In the genomic region with DNA sequence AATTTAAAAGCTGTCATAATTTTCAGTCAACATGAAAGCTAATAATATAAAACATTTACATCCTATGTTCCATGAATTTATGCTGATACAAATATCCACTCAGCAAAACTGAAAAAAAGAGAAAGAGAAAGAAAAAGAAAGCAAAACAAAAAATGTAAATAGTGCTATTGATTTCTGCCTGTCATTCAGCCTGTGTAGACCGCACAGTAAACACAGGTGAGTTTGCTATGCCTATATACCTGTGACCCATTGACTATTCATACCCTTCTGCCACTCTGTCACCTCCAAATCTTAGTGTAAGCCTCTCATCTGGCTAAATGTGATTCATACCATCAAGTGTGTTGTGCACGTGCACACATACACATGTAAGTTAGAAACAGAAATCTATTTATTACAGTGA, we compare ENCODE assay signal across 33 cellular contexts.
"Had no signal": no experiment of that assay in that cellular context is flagged by ENCODE, and none has a peak within 500 bp of the region (broad histone marks: within the 10 kb centered on the region; RNA-seq: fewer than 3 reads in every experiment).

No MANE protein-coding gene starts in this region.

- H3K4me3 Mint-ChIP-seq: activated CD4-positive, alpha-beta T cell treated with anti-CD3 and anti-CD28 coated beads, Interleukin-2, amount 10 ng/mL, durations not matched to agents 24 days and 14 days; activated CD8-positive, alpha-beta T cell treated with anti-CD3 and anti-CD28 coated beads, Interleukin-2, amount 10 ng/mL, durations not matched to agents 7 days and 5 days; activated naive CD4-positive, alpha-beta T cell treated with anti-CD3 and anti-CD28 coated beads, Interleukin-2, amount 50 U/mL, for 24 hours; activated naive CD8-positive, alpha-beta T cell treated with anti-CD3 and anti-CD28 coated beads, Interleukin-2, amount 10 ng/mL, durations not matched to agents 7 days and 5 days; activated T-cell treated with anti-CD3 and anti-CD28 coated beads, Interleukin-2, amount 50 U/mL, for 24 hours; central memory CD8-positive, alpha-beta T cell; T-helper 1 cell treated with Interleukin-12 subunit alpha and Interleukin-12 subunit beta and Interleukin-4 antibody, amounts not matched to agents 30 μg/mL and 1 μg/mL, for 36 hours; T-helper 2 cell treated with Interferon-gamma antibody and Interleukin-4, amounts not matched to agents 5 μg/mL and 100 μg/mL, for 36 hours had no signal

- H3K4me1 ChIP-seq: ascending aorta, Peyer's patch, SJSA1 had no signal

- H3K27me3 Mint-ChIP-seq: activated CD4-positive, alpha-beta T cell treated with anti-CD3 and anti-CD28 coated beads, Interleukin-2, amount 10 ng/mL, durations not matched to agents 24 days and 14 days; activated naive CD4-positive, alpha-beta T cell treated with anti-CD3 and anti-CD28 coated beads, Interleukin-2, amount 50 U/mL, for 24 hours; activated naive CD8-positive, alpha-beta T cell treated with anti-CD3 and anti-CD28 coated beads, Interleukin-2, amount 10 ng/mL, durations not matched to agents 7 days and 5 days; activated T-cell treated with anti-CD3 and anti-CD28 coated beads, Interleukin-2, amount 50 U/mL, for 24 hours; central memory CD8-positive, alpha-beta T cell had no signal

- H3K36me3 ChIP-seq: ascending aorta, cardiac muscle cell, MG63, Peyer's patch, SJSA1 had no signal

- H3K4me1 Mint-ChIP-seq: activated naive CD4-positive, alpha-beta T cell treated with anti-CD3 and anti-CD28 coated beads, Interleukin-2, amount 50 U/mL, for 24 hours; activated naive CD8-positive, alpha-beta T cell treated with anti-CD3 and anti-CD28 coated beads, Interleukin-2, amount 10 ng/mL, durations not matched to agents 7 days and 5 days; central memory CD8-positive, alpha-beta T cell had no signal

- H3K4me3 ChIP-seq: ascending aorta, cardiac muscle cell, MG63, Peyer's patch, SJSA1 had no signal

- H3K27me3 ChIP-seq: ascending aorta, cardiac muscle cell, MG63, Peyer's patch, SJSA1 had no signal

- ATAC-seq: activated CD8-positive, alpha-beta T cell treated with anti-CD3 and anti-CD28 coated beads, Interleukin-2, amount 10 ng/mL, durations not matched to agents 7 days and 5 days had no signal

- H3K9me3 Mint-ChIP-seq: activated CD4-positive, alpha-beta T cell treated with anti-CD3 and anti-CD28 coated beads, Interleukin-2, amount 10 ng/mL, durations not matched to agents 24 days and 14 days; activated naive CD4-positive, alpha-beta T cell treated with anti-CD3 and anti-CD28 coated beads, Interleukin-2, amount 50 U/mL, for 24 hours; activated T-helper 2 cell treated with anti-CD3 and anti-CD28 coated beads, Interferon-gamma antibody, Interleukin-2, Interleukin-4, amounts not matched to agents 10 μg/mL and 5 μg/mL and 100 μg/mL, durations not matched to agents 14 hours and 24 hours and 36 hours had no signal

- DNase-seq: activated CD4-positive, alpha-beta T cell treated with anti-CD3 and anti-CD28 coated beads, Interleukin-2, amount 10 ng/mL, durations not matched to agents 24 days and 14 days; activated CD4-positive, alpha-beta T cell treated with anti-CD3 and anti-CD28 coated beads, Interleukin-2, amount 50 U/mL, for 4 hours; activated CD8-positive, alpha-beta T cell treated with anti-CD3 and anti-CD28 coated beads, Interleukin-2, amount 10 ng/mL, durations not matched to agents 7 days and 5 days; activated gamma-delta T cell; activated naive CD4-positive, alpha-beta T cell treated with Interleukin-2 at 50 U/mL for 16 hours; activated naive CD8-positive, alpha-beta T cell treated with anti-CD3 and anti-CD28 coated beads, Interleukin-2, amount 10 ng/mL, durations not matched to agents 7 days and 5 days; activated T-cell treated with anti-CD3 and anti-CD28 coated beads, Interleukin-2, amount 50 U/mL, for 24 hours; amygdala; Kasumi-1; KBM-7; MG63; NCI-H1048; NCI-H1105 treated with DMSO at 0.1 percent for 48 hours; NCI-H1436; NCI-H1694; NCI-H1930; NCI-H2171 treated with DMSO at 0.1 percent for 48 hours; NCI-H2227 treated with DMSO at 0.1 percent for 48 hours; NCI-H446; NCI-H526; NCI-H748 treated with DMSO at 0.1 percent for 48 hours; Peyer's patch; RPMI8226; SHP77 treated with DMSO at 0.1 percent for 48 hours; SK-N-SH had no signal

- H3K27ac ChIP-seq: ascending aorta, cardiac muscle cell, Peyer's patch, SJSA1 had no signal

- H3K36me3 Mint-ChIP-seq: activated naive CD4-positive, alpha-beta T cell treated with anti-CD3 and anti-CD28 coated beads, Interleukin-2, amount 50 U/mL, for 24 hours; activated naive CD8-positive, alpha-beta T cell treated with anti-CD3 and anti-CD28 coated beads, Interleukin-2, amount 10 ng/mL, durations not matched to agents 7 days and 5 days had no signal

- H3K9me3 ChIP-seq: ascending aorta, MG63, Peyer's patch, SJSA1, SK-N-SH had no signal

- H3K27ac Mint-ChIP-seq: activated CD4-positive, alpha-beta T cell treated with anti-CD3 and anti-CD28 coated beads, Interleukin-2, amount 10 ng/mL, durations not matched to agents 24 days and 14 days; activated CD8-positive, alpha-beta T cell treated with anti-CD3 and anti-CD28 coated beads, Interleukin-2, amount 10 ng/mL, durations not matched to agents 7 days and 5 days; activated naive CD4-positive, alpha-beta T cell treated with anti-CD3 and anti-CD28 coated beads, Interleukin-2, amount 50 U/mL, for 24 hours; activated naive CD8-positive, alpha-beta T cell treated with anti-CD3 and anti-CD28 coated beads, Interleukin-2, amount 10 ng/mL, durations not matched to agents 7 days and 5 days; activated T-cell treated with anti-CD3 and anti-CD28 coated beads, Interleukin-2, amount 50 U/mL, for 24 hours; activated T-helper 2 cell treated with anti-CD3 and anti-CD28 coated beads, Interferon-gamma antibody, Interleukin-2, Interleukin-4, amounts not matched to agents 10 μg/mL and 5 μg/mL and 100 μg/mL, durations not matched to agents 14 hours and 24 hours and 36 hours; T-helper 1 cell treated with Interleukin-12 subunit alpha and Interleukin-12 subunit beta and Interleukin-4 antibody, amounts not matched to agents 30 μg/mL and 1 μg/mL, for 36 hours; T-helper 2 cell treated with Interferon-gamma antibody and Interleukin-4, amounts not matched to agents 5 μg/mL and 100 μg/mL, for 36 hours had no signal
